1 cellular context compared by ENCODE assay signal in genomic region chr11:118435893-118436624, GRCh38.
TF ChIP-seq lines count a peak whose summit lies in the region.

Gene KMT2A (plus strand): TSS chr11:118436492. CDS start chr11:118436513, 21 bp downstream.

TF ChIP-seq in HepG2, 621 proteins besides CTCF, POLR2A, EP300 and RAD21 (continued from another document and continues in another):
- no peak for TF ChIP-seq KIAA2018 (CRISPR knock-in tag; IDR thresholded peaks at IDR 0.05; ENCODE audit: borderline replicate concordance)
- TF ChIP-seq ZNF674 (CRISPR knock-in tag; IDR thresholded peaks at IDR 0.05; ENCODE audit: low read depth): no peak
- no peak for TF ChIP-seq ZNF44 (CRISPR knock-in tag; IDR thresholded peaks at IDR 0.05)
- TF ChIP-seq NFE2 (CRISPR knock-in tag; IDR thresholded peaks at IDR 0.05): no peak
- TF ChIP-seq, protein P1, sequence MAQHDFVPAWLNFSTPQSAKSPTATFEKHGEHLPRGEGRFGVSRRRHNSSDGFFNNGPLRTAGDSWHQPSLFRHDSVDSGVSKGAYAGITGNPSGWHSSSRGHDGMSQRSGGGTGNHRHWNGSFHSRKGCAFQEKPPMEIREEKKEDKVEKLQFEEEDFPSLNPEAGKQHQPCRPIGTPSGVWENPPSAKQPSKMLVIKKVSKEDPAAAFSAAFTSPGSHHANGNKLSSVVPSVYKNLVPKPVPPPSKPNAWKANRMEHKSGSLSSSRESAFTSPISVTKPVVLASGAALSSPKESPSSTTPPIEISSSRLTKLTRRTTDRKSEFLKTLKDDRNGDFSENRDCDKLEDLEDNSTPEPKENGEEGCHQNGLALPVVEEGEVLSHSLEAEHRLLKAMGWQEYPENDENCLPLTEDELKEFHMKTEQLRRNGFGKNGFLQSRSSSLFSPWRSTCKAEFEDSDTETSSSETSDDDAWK (CRISPR knock-in tag; IDR thresholded peaks at IDR 0.05): no peak
- 0 out of 2 replicates have a peak, but pooled peaks have one; percentile 3 for TF ChIP-seq HNRNPL (IDR thresholded peaks at IDR 0.05; ENCODE audit: low read depth, low read length)
- 0 out of 2 replicates have a peak, but pooled peaks have one; percentile 53 for TF ChIP-seq ZNF878 (CRISPR knock-in tag; IDR thresholded peaks at IDR 0.05)
- 0 out of 2 replicates have a peak, but pooled peaks have one; percentile 20 for TF ChIP-seq ZNF24 (IDR thresholded peaks at IDR 0.05)
- no peak for TF ChIP-seq ZBTB33 (CRISPR knock-in tag; IDR thresholded peaks at IDR 0.05)
- TF ChIP-seq DMAP1 (CRISPR knock-in tag; IDR thresholded peaks at IDR 0.05): peak; percentile 70
- TF ChIP-seq, protein P2, sequence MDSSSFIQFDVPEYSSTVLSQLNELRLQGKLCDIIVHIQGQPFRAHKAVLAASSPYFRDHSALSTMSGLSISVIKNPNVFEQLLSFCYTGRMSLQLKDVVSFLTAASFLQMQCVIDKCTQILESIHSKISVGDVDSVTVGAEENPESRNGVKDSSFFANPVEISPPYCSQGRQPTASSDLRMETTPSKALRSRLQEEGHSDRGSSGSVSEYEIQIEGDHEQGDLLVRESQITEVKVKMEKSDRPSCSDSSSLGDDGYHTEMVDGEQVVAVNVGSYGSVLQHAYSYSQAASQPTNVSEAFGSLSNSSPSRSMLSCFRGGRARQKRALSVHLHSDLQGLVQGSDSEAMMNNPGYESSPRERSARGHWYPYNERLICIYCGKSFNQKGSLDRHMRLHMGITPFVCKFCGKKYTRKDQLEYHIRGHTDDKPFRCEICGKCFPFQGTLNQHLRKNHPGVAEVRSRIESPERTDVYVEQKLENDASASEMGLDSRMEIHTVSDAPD (CRISPR knock-in tag; IDR thresholded peaks at IDR 0.05): no peak
- no peak for TF ChIP-seq ZNF253 (CRISPR knock-in tag; IDR thresholded peaks at IDR 0.05; ENCODE audit: borderline replicate concordance)
- peak; percentile 71; the same call in 1 of the 2 replicates for TF ChIP-seq NCOR1 (IDR thresholded peaks at IDR 0.05; ENCODE audit: borderline replicate concordance, low read length)
- 0 out of 2 replicates have a peak, but pooled peaks have one; percentile 46 for TF ChIP-seq TARDBP (CRISPR knock-in tag; IDR thresholded peaks at IDR 0.05)
- TF ChIP-seq MAF1 (CRISPR knock-in tag; IDR thresholded peaks at IDR 0.05; ENCODE audit: borderline replicate concordance): no peak
- TF ChIP-seq HNF1B (CRISPR knock-in tag; IDR thresholded peaks at IDR 0.05): no peak
- TF ChIP-seq ZKSCAN1 (IDR thresholded peaks at IDR 0.05; ENCODE audit: low read length): no peak
- no peak for TF ChIP-seq JUN (CRISPR knock-in tag; IDR thresholded peaks at IDR 0.05)
- no peak for TF ChIP-seq ZMYM2 (CRISPR knock-in tag; IDR thresholded peaks at IDR 0.05)
- 0 out of 2 replicates have a peak, but pooled peaks have one; percentile 28 for TF ChIP-seq FOXK1 (CRISPR knock-in tag; IDR thresholded peaks at IDR 0.05; ENCODE audit: borderline replicate concordance, low read depth)
- TF ChIP-seq CERS6 (CRISPR knock-in tag; IDR thresholded peaks at IDR 0.05): no peak
- TF ChIP-seq ZNF10 (CRISPR knock-in tag; IDR thresholded peaks at IDR 0.05; ENCODE audit: borderline replicate concordance, low read depth): no peak
- peak; percentile 85 for TF ChIP-seq ZNF746 (CRISPR knock-in tag; IDR thresholded peaks at IDR 0.05)
- no peak; the same call in 1 of the 2 replicates for TF ChIP-seq ZNF558 (CRISPR knock-in tag; IDR thresholded peaks at IDR 0.05; ENCODE audit: borderline replicate concordance)
- TF ChIP-seq, protein P3, sequence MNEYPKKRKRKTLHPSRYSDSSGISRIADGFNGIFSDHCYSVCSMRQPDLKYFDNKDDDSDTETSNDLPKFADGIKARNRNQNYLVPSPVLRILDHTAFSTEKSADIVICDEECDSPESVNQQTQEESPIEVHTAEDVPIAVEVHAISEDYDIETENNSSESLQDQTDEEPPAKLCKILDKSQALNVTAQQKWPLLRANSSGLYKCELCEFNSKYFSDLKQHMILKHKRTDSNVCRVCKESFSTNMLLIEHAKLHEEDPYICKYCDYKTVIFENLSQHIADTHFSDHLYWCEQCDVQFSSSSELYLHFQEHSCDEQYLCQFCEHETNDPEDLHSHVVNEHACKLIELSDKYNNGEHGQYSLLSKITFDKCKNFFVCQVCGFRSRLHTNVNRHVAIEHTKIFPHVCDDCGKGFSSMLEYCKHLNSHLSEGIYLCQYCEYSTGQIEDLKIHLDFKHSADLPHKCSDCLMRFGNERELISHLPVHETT (CRISPR knock-in tag; conservative IDR thresholded peaks at IDR 0.05): peak; percentile 89
- no peak for TF ChIP-seq THYN1 (CRISPR knock-in tag; IDR thresholded peaks at IDR 0.05; ENCODE audit: borderline replicate concordance, low read depth)
- TF ChIP-seq SPEN (CRISPR knock-in tag; IDR thresholded peaks at IDR 0.05; ENCODE audit: low read depth): no peak
- TF ChIP-seq, protein P4, sequence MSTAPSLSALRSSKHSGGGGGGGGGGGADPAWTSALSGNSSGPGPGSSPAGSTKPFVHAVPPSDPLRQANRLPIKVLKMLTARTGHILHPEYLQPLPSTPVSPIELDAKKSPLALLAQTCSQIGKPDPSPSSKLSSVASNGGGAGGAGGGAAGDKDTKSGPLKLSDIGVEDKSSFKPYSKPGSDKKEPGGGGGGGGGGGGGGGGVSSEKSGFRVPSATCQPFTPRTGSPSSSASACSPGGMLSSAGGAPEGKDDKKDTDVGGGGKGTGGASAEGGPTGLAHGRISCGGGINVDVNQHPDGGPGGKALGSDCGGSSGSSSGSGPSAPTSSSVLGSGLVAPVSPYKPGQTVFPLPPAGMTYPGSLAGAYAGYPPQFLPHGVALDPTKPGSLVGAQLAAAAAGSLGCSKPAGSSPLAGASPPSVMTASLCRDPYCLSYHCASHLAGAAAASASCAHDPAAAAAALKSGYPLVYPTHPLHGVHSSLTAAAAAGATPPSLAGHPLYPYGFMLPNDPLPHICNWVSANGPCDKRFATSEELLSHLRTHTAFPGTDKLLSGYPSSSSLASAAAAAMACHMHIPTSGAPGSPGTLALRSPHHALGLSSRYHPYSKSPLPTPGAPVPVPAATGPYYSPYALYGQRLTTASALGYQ (CRISPR knock-in tag; IDR thresholded peaks at IDR 0.05): peak; percentile 45; the same call in 1 of the 2 replicates
- TF ChIP-seq PHB2 (IDR thresholded peaks at IDR 0.05; ENCODE audit: partially characterized antibody): no peak
- TF ChIP-seq, protein P5, sequence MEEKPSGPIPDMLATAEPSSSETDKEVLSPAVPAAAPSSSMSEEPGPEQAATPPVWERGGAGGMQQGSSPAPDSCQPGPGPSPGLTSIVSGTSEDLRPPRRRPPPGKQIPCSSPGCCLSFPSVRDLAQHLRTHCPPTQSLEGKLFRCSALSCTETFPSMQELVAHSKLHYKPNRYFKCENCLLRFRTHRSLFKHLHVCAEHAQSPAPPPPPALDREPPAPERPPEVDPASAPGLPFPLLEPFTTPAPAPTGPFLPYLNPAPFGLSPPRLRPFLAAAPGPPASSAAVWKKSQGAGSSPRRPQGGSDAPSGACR (CRISPR knock-in tag; IDR thresholded peaks at IDR 0.05): no peak
- TF ChIP-seq NFRKB (IDR thresholded peaks at IDR 0.05): no peak
- no peak for TF ChIP-seq ZNF619 (CRISPR knock-in tag; IDR thresholded peaks at IDR 0.05)
- TF ChIP-seq ZNF33B (CRISPR knock-in tag; IDR thresholded peaks at IDR 0.05): no peak
- 0 out of 2 replicates have a peak, but pooled peaks have one; percentile 1 for TF ChIP-seq ZC3H4 (CRISPR knock-in tag; IDR thresholded peaks at IDR 0.05; ENCODE audit: borderline replicate concordance)
- TF ChIP-seq ZBTB8A (CRISPR knock-in tag; IDR thresholded peaks at IDR 0.05; ENCODE audit: borderline replicate concordance, low read depth): no peak
- no peak for TF ChIP-seq HMG20A (CRISPR knock-in tag; IDR thresholded peaks at IDR 0.05; ENCODE audit: borderline replicate concordance)
- no peak for TF ChIP-seq GTF2F1 (IDR thresholded peaks at IDR 0.05; ENCODE audit: low read length)
- 0 out of 2 replicates have a peak, but pooled peaks have one; percentile 43 for TF ChIP-seq KMT2A (CRISPR knock-in tag; IDR thresholded peaks at IDR 0.05)
